1 cellular context compared by ENCODE assay signal in genomic region chr3:189123595-189124387, GRCh38.
TF ChIP-seq lines count a peak whose summit lies in the region.

No MANE protein-coding gene starts in this region.

TF ChIP-seq in SK-N-SH treated with all-trans-retinoic acid at 6 μM for 48 hours, 23 proteins besides CTCF, POLR2A, EP300 and RAD21 (continued from another document):
- TF ChIP-seq CSRNP3 (CRISPR knock-in tag; IDR thresholded peaks at IDR 0.05) (no peak), PPARA (CRISPR knock-in tag; IDR thresholded peaks at IDR 0.05; ENCODE audit: borderline replicate concordance) (no peak)
TF ChIP-seq in SK-N-SH treated with all-trans-retinoic acid at 6 μM for 48 hours: peak in this region for 0.
